ENCODE assay signal across 14 cellular contexts in genomic region chr9:82208741-82209450, GRCh38.
"Had no signal": no experiment of that assay in that cellular context is flagged by ENCODE, and none has a peak within 500 bp of the region (broad histone marks: within the 10 kb centered on the region; RNA-seq: fewer than 3 reads in every experiment).

No MANE protein-coding gene starts in this region.

- H3K27me3 ChIP-seq: neutrophil, tibial artery had no signal

- H3K4me3 ChIP-seq: left ventricle myocardium inferior, tibial artery had no signal

- H3K36me3 ChIP-seq: left ventricle myocardium inferior, neutrophil, tibial artery had no signal

- H3K27ac ChIP-seq: left ventricle myocardium inferior, neutrophil, tibial artery had no signal

- FAIRE-seq: kidney, urothelium cell line had no signal

- ATAC-seq: naive thymus-derived CD8-positive, alpha-beta T cell had no signal

- DNase-seq: activated CD4-positive, alpha-beta T cell treated with anti-CD3 and anti-CD28 coated beads for 1 hour; activated CD4-positive, alpha-beta T cell treated with anti-CD3 and anti-CD28 coated beads, Interleukin-2, amount 50 U/mL, for 4 hours; activated naive CD4-positive, alpha-beta T cell; activated naive CD8-positive, alpha-beta T cell treated with anti-CD3 and anti-CD28 coated beads, Interleukin-2, amount 10 ng/mL, durations not matched to agents 7 days and 5 days; activated T-cell treated with anti-CD3 and anti-CD28 coated beads for 4 hours; effector memory CD4-positive, alpha-beta T cell; kidney; left ventricle myocardium inferior; mesenchymal stem cell; naive thymus-derived CD8-positive, alpha-beta T cell; stimulated activated CD4-positive, alpha-beta T cell treated with anti-CD3 and anti-CD28 coated beads, Interleukin-12 subunit alpha, Interleukin-12 subunit beta, amount 100 ng/mL, for 4 hours; tibial artery had no signal

- H3K4me1 ChIP-seq: left ventricle myocardium inferior, tibial artery had no signal

- H3K9me3 ChIP-seq: neutrophil had no signal
